Comparison of ENCODE assay signal across 1 cellular context in the genomic region with DNA sequence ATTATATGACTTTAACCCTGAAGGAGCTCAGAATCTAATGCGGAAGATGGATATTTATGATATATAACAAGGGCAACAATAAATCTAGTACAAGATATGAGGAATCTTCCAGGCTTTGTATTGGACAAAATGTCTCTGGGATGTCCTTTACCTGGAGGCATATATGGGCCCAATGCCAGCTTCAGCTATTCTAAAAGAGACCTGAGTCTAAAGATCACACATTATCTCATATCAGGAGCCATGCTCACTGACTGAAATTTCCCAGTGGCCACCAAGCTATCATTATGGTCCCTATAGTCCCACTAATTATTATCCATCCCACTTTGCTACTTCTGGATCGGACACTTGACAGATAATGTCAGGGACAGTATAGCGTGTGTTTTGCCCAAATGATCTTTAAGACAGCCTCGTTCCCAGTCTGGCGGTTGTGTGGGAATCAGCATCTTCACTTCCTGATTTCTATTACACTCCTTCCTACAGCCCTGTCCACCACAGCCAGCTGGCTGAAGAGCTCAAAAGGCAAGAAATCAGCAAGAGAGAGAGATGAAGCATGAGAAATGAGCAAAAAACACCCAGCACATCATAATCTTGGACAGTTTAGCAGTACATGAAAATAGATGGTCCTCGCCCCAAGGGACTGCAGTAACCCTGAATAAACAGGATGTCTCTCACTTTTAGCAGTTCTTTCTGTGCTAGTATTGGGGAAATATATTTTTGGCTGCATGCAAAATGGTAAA.
TF ChIP-seq lines count a peak whose summit lies in the region.

No MANE protein-coding gene starts in this region.

TF ChIP-seq in GM23338, 12 proteins besides CTCF, POLR2A, EP300 and RAD21 (continued from another document):
- TF ChIP-seq, protein P1, sequence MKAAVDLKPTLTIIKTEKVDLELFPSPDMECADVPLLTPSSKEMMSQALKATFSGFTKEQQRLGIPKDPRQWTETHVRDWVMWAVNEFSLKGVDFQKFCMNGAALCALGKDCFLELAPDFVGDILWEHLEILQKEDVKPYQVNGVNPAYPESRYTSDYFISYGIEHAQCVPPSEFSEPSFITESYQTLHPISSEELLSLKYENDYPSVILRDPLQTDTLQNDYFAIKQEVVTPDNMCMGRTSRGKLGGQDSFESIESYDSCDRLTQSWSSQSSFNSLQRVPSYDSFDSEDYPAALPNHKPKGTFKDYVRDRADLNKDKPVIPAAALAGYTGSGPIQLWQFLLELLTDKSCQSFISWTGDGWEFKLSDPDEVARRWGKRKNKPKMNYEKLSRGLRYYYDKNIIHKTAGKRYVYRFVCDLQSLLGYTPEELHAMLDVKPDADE (IDR thresholded peaks at IDR 0.05) = no peak
- no peak for TF ChIP-seq NANOG (IDR thresholded peaks at IDR 0.05; ENCODE audit: borderline replicate concordance)
- TF ChIP-seq, protein P2, sequence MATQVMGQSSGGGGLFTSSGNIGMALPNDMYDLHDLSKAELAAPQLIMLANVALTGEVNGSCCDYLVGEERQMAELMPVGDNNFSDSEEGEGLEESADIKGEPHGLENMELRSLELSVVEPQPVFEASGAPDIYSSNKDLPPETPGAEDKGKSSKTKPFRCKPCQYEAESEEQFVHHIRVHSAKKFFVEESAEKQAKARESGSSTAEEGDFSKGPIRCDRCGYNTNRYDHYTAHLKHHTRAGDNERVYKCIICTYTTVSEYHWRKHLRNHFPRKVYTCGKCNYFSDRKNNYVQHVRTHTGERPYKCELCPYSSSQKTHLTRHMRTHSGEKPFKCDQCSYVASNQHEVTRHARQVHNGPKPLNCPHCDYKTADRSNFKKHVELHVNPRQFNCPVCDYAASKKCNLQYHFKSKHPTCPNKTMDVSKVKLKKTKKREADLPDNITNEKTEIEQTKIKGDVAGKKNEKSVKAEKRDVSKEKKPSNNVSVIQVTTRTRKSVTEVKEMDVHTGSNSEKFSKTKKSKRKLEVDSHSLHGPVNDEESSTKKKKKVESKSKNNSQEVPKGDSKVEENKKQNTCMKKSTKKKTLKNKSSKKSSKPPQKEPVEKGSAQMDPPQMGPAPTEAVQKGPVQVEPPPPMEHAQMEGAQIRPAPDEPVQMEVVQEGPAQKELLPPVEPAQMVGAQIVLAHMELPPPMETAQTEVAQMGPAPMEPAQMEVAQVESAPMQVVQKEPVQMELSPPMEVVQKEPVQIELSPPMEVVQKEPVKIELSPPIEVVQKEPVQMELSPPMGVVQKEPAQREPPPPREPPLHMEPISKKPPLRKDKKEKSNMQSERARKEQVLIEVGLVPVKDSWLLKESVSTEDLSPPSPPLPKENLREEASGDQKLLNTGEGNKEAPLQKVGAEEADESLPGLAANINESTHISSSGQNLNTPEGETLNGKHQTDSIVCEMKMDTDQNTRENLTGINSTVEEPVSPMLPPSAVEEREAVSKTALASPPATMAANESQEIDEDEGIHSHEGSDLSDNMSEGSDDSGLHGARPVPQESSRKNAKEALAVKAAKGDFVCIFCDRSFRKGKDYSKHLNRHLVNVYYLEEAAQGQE (IDR thresholded peaks at IDR 0.05; ENCODE audit: unreplicated experiment) = no peak
- TF ChIP-seq CREB1 (CRISPR knock-in tag; IDR thresholded peaks at IDR 0.05; ENCODE audit: low read depth) = no peak
- TF ChIP-seq JUNB (IDR thresholded peaks at IDR 0.05; ENCODE audit: unreplicated experiment) = no peak
- TF ChIP-seq ZNF331 (CRISPR knock-in tag; IDR thresholded peaks at IDR 0.05; ENCODE audit: low read depth) = no peak
